In genomic region chr13:45242524-45242923, GRCh38 we compare ENCODE assay signal across 1 cellular context.
TF ChIP-seq lines count a peak whose summit lies in the region.

No MANE protein-coding gene starts in this region.

TF ChIP-seq in SK-N-SH, 30 proteins besides CTCF, POLR2A, EP300 and RAD21:
- TF ChIP-seq EZH2phosphoT487 (IDR thresholded peaks at IDR 0.05; ENCODE audit: borderline replicate concordance, low read depth) (no peak), TEAD4 (IDR thresholded peaks at IDR 0.05; ENCODE audit: borderline replicate concordance, insufficient read depth) (no peak), RCOR1 (IDR thresholded peaks at IDR 0.05; ENCODE audit: low read length) (no peak), NRF1 (IDR thresholded peaks at IDR 0.05; ENCODE audit: low read depth, low read length) (no peak), REST (IDR thresholded peaks at IDR 0.05; ENCODE audit: low read depth, low read length) (no peak), USF1 (IDR thresholded peaks at IDR 0.05; ENCODE audit: borderline replicate concordance, low read depth) (no peak), IRF3 (IDR thresholded peaks at IDR 0.05; ENCODE audit: low read depth, low read length) (no peak), FOXM1 (IDR thresholded peaks at IDR 0.05; ENCODE audit: low read depth) (no peak), RXRA (IDR thresholded peaks at IDR 0.05; ENCODE audit: borderline replicate concordance, low read depth) (no peak), USF2 (IDR thresholded peaks at IDR 0.05; ENCODE audit: borderline replicate concordance, low read depth, low read length) (no peak), TCF12 (IDR thresholded peaks at IDR 0.05) (no peak), FOSL2 (IDR thresholded peaks at IDR 0.05; ENCODE audit: borderline replicate concordance, low read depth) (no peak), JUND (IDR thresholded peaks at IDR 0.05) (no peak), MXI1 (IDR thresholded peaks at IDR 0.05; ENCODE audit: low read depth, low read length) (no peak), GABPA (IDR thresholded peaks at IDR 0.05; ENCODE audit: low read depth) (no peak), RFX5 (IDR thresholded peaks at IDR 0.05; ENCODE audit: low read length) (no peak)
